ENCODE assay signal across 19 cellular contexts in genomic region chr3:172193436-172193835, GRCh38.
DNase-seq lines count a peak whose midpoint lies in the region; ATAC-seq, FAIRE-seq and TF ChIP-seq lines count a peak whose summit lies in the region.
"Had no signal": no experiment of that assay in that cellular context is flagged by ENCODE, and none has a peak within 500 bp of the region (broad histone marks: within the 10 kb centered on the region; RNA-seq: fewer than 3 reads in every experiment).

No MANE protein-coding gene starts in this region.

- H4K20me1 ChIP-seq in astrocyte (ENCODE audit: insufficient read depth, low read length): peaks cover 49% of the 10 kb centered on the region
- H4K20me1 ChIP-seq in osteoblast (ENCODE audit: insufficient read depth, low read length): peaks cover 39% of the 10 kb centered on the region

- ATAC-seq in GM21447 (IDR thresholded peaks at IDR 0.05; ENCODE audit: unreplicated experiment): no peak
- no peak for ATAC-seq in stimulated activated naive B cell treated with anti-CD40 and anti-IgM and Interleukin-4, amounts not matched to agents 10 μg/mL and 1 μg/mL and 100 μg/mL, for 72 hours (replicated peaks)

- no peak overlapping the region for H2AFZ ChIP-seq in ACC112 (ENCODE audit: low read length, unreplicated experiment)
- no peak overlapping the region for H2AFZ ChIP-seq in astrocyte (ENCODE audit: low read depth, low read length)
- H2AFZ ChIP-seq in osteoblast (ENCODE audit: low read length): no peak overlapping the region

- H3K4me3 Mint-ChIP-seq in astrocyte (ENCODE audit: unreplicated experiment) (no peak overlapping the region), mesothelial cell of epicardium (no peak overlapping the region)
- no peak overlapping the region for H3K4me3 Mint-ChIP-seq in stimulated activated naive B cell treated with anti-CD40 and anti-IgM and Interleukin-4, amounts not matched to agents 10 μg/mL and 1 μg/mL and 100 μg/mL, for 72 hours
- H3K4me3 Mint-ChIP-seq: CD4-positive, alpha-beta T cell had no signal

- H3K79me2 ChIP-seq in ACC112 (ENCODE audit: control insufficient read depth, insufficient read depth, low read length, unreplicated experiment) (peaks cover 78% of the 10 kb centered on the region), astrocyte (ENCODE audit: insufficient read depth, low read length) (peaks cover 89% of the 10 kb centered on the region), osteoblast (ENCODE audit: insufficient read depth, low read length) (peaks cover 86% of the 10 kb centered on the region)

- FAIRE-seq in astrocyte (lab: Jason Lieb, UNC): no peak
- FAIRE-seq: H54 had no signal

- H3K27ac ChIP-seq in ACC112 (ENCODE audit: low read depth, low read length) (peak overlapping the region; percentile 91), astrocyte (ENCODE audit: low read depth, low read length) (no peak overlapping the region), osteoblast (ENCODE audit: low read depth, low read length) (peak overlapping the region; percentile 41)

- H3K9me3 ChIP-seq in astrocyte (ENCODE audit: insufficient read depth, low read depth, low read length): no peaks in the 10 kb centered on the region
- H3K9me3 ChIP-seq in osteoblast (ENCODE audit: low read depth, low read length): no peaks in the 10 kb centered on the region
- H3K9me3 ChIP-seq: BE2C, Caco-2 had no signal

- peaks cover 49% of the 10 kb centered on the region for H3K4me1 ChIP-seq in ACC112 (ENCODE audit: control insufficient read depth, insufficient read depth, low read length, unreplicated experiment)
- H3K4me1 ChIP-seq in astrocyte (ENCODE audit: insufficient read depth, low read length): peaks cover 13% of the 10 kb centered on the region
- H3K4me1 ChIP-seq in osteoblast (ENCODE audit: insufficient read depth, low read length): peaks cover 29% of the 10 kb centered on the region
- H3K4me1 ChIP-seq: BE2C had no signal

- no peak for TF ChIP-seq CTCF in astrocyte (IDR thresholded peaks at IDR 0.05; ENCODE audit: insufficient read depth, low read depth, low read length)
- no peak for TF ChIP-seq CTCF in mesothelial cell of epicardium (IDR thresholded peaks at IDR 0.05; ENCODE audit: unreplicated experiment)
- no peak for TF ChIP-seq CTCF in osteoblast (IDR thresholded peaks at IDR 0.05; ENCODE audit: extremely low read depth, low read depth, low read length)

- H3K36me3 Mint-ChIP-seq in astrocyte (ENCODE audit: low read depth, unreplicated experiment) (peaks cover 9% of the 10 kb centered on the region), mesothelial cell of epicardium (peaks cover 9% of the 10 kb centered on the region)
- peaks cover 0 to under 1% of the 10 kb centered on the region in 2 donors for H3K36me3 Mint-ChIP-seq in stimulated activated naive B cell treated with anti-CD40 and anti-IgM and Interleukin-4, amounts not matched to agents 10 μg/mL and 1 μg/mL and 100 μg/mL, for 72 hours

- H3K4me2 ChIP-seq in astrocyte (ENCODE audit: low read length): no peak overlapping the region
- H3K4me2 ChIP-seq in osteoblast (ENCODE audit: insufficient read depth, low read length): no peak overlapping the region

- no peak overlapping the region for H3K9ac ChIP-seq in astrocyte (ENCODE audit: low read length)

- H3K27me3 Mint-ChIP-seq in astrocyte (ENCODE audit: low read depth, unreplicated experiment): no peaks in the 10 kb centered on the region
- H3K27me3 Mint-ChIP-seq in mesothelial cell of epicardium (ENCODE audit: low read depth): no peaks in the 10 kb centered on the region
- H3K27me3 Mint-ChIP-seq in stimulated activated naive B cell treated with anti-CD40 and anti-IgM and Interleukin-4, amounts not matched to agents 10 μg/mL and 1 μg/mL and 100 μg/mL, for 72 hours: no peaks in the 10 kb centered on the region
- H3K27me3 Mint-ChIP-seq: CD4-positive, alpha-beta T cell had no signal

- H3K9me3 Mint-ChIP-seq in astrocyte (ENCODE audit: unreplicated experiment): peaks cover under 1% of the 10 kb centered on the region
- H3K9me3 Mint-ChIP-seq in mesothelial cell of epicardium: no peaks in the 10 kb centered on the region
- H3K9me3 Mint-ChIP-seq in stimulated activated naive B cell treated with anti-CD40 and anti-IgM and Interleukin-4, amounts not matched to agents 10 μg/mL and 1 μg/mL and 100 μg/mL, for 72 hours: no peaks in the 10 kb centered on the region

- H3K4me1 Mint-ChIP-seq in astrocyte (ENCODE audit: low read depth, unreplicated experiment) (peaks cover 25% of the 10 kb centered on the region), mesothelial cell of epicardium (peaks cover 17% of the 10 kb centered on the region)
- H3K4me1 Mint-ChIP-seq in stimulated activated naive B cell treated with anti-CD40 and anti-IgM and Interleukin-4, amounts not matched to agents 10 μg/mL and 1 μg/mL and 100 μg/mL, for 72 hours: no peaks in the 10 kb centered on the region

- DNase-seq in astrocyte (ENCODE audit: low read depth): no peak
- no peak for DNase-seq in mesothelial cell of epicardium (ENCODE audit: low spot score in 2 of 2, unreplicated experiment in 2 of 2)
- DNase-seq in osteoblast (ENCODE audit: insufficient read length, low spot score, missing footprints): no peak
- no peak for DNase-seq in cerebellum (ENCODE audit: low spot score)
- no peak for DNase-seq in stimulated activated naive B cell treated with anti-CD40 and anti-IgM and Interleukin-4, amounts not matched to agents 10 μg/mL and 1 μg/mL and 100 μg/mL, for 72 hours
- DNase-seq in NCI-H1436 (lab: John Stamatoyannopoulos, UW): no peak
- DNase-seq: 8988T; BE2C; Caco-2; CD4-positive, alpha-beta T cell; EL; Karpas-422; NCI-H1436 treated with DMSO at 0.1 percent for 48 hours; NCI-H446 treated with DMSO at 0.1 percent for 48 hours; NK-92 treated with Interleukin-12 subunit alpha and Interleukin-12 subunit beta, amount 100 ng/mL, for 24 hours; Right ventricle myocardium superior had no signal

- H3K36me3 ChIP-seq in ACC112 (ENCODE audit: insufficient read depth, low read length) (peaks cover 5% of the 10 kb centered on the region; the same call in 1 of the 2 replicates), astrocyte (ENCODE audit: insufficient read depth, low read length) (peaks cover 3% of the 10 kb centered on the region), osteoblast (ENCODE audit: insufficient read depth, low read length) (no peaks in the 10 kb centered on the region)
- H3K36me3 ChIP-seq: BE2C had no signal

- H3K27ac Mint-ChIP-seq in astrocyte (ENCODE audit: unreplicated experiment) (peak overlapping the region; percentile 29), mesothelial cell of epicardium (peak overlapping the region; percentile 2)
- H3K27ac Mint-ChIP-seq in stimulated activated naive B cell treated with anti-CD40 and anti-IgM and Interleukin-4, amounts not matched to agents 10 μg/mL and 1 μg/mL and 100 μg/mL, for 72 hours: no peak overlapping the region
- H3K27ac Mint-ChIP-seq: CD4-positive, alpha-beta T cell had no signal

- no peaks in the 10 kb centered on the region for H3K27me3 ChIP-seq in ACC112 (ENCODE audit: insufficient read depth, low read length)
- H3K27me3 ChIP-seq in astrocyte (ENCODE audit: insufficient read depth, low read length): no peaks in the 10 kb centered on the region
- no peaks in the 10 kb centered on the region for H3K27me3 ChIP-seq in osteoblast (ENCODE audit: insufficient read depth, low read length)
- H3K27me3 ChIP-seq: BE2C had no signal

- H3K4me3 ChIP-seq in ACC112 (ENCODE audit: low read depth, low read length) (no peak overlapping the region), astrocyte (ENCODE audit: insufficient read depth, low read depth, low read length) (no peak overlapping the region), osteoblast (ENCODE audit: insufficient read depth, low read length) (no peak overlapping the region)
